ENCODE assay signal across 8 cellular contexts in genomic region chr19:16285769-16286564, GRCh38. TPM values are rescaled to one million over a fixed set of nuclear protein-coding genes. Genes with fewer than 3 reads are reported as not detected.
DNase-seq lines count a peak whose midpoint lies in the region; ATAC-seq and TF ChIP-seq lines count a peak whose summit lies in the region.

No MANE protein-coding gene starts in this region.

- H3K79me2 ChIP-seq in H9 (ENCODE audit: insufficient read depth, low read length) = no peaks in the 10 kb centered on the region

- no peak overlapping the region for H2AK5ac ChIP-seq in H9 (ENCODE audit: insufficient read length, low read length)

- no peak for DNase-seq in H9
- peak; percentile 23 for DNase-seq in RPMI8226
- peak; percentile 68 for DNase-seq in globus pallidus (ENCODE audit: low spot score)
- DNase-seq in putamen (ENCODE audit: low spot score) = peak; percentile 59
- no peak for DNase-seq in stimulated activated CD4-positive, alpha-beta T cell treated with anti-CD3 and anti-CD28 coated beads, Interleukin-2, amount 100 ng/mL, for 24 hours
- no peak for DNase-seq in SKM-1 treated with dmso at 0.1 percent for 144 hours (lab: John Stamatoyannopoulos, UW; ENCODE audit: unreplicated experiment)
- DNase-seq in WERI-Rb-1 = no peak

- no peak overlapping the region for H3K4ac ChIP-seq in H9 (ENCODE audit: low read depth, low read length)

- H3K27me3 ChIP-seq in H9 (ENCODE audit: insufficient read depth, low read length) (no peaks in the 10 kb centered on the region), WERI-Rb-1 (ENCODE audit: insufficient read depth, low read depth, severe bottlenecking) (no peaks in the 10 kb centered on the region)

- no peak overlapping the region; a peak in 1 of 7 replicates for H3K27ac Mint-ChIP-seq in H9

- H3K4me1 Mint-ChIP-seq in H9 = peaks cover 3 to 24% of the 10 kb centered on the region in 2 experiments

- H4K5ac ChIP-seq in H9 (ENCODE audit: insufficient read length, low read depth, low read length) = no peak overlapping the region

- no peaks in the 10 kb centered on the region for H3K4me1 ChIP-seq in H9 (ENCODE audit: insufficient read depth, low read length)

- no peak overlapping the region for H3K4me3 ChIP-seq in WERI-Rb-1 (ENCODE audit: low read depth, low read length)

- no peak overlapping the region for H2AFZ ChIP-seq in H9 (ENCODE audit: low read length)

- no peak overlapping the region; the same call in 1 of the 2 replicates for H3K14ac ChIP-seq in H9 (ENCODE audit: insufficient read depth, low read length)

- no peaks in the 10 kb centered on the region for H3K9me3 ChIP-seq in H9 (ENCODE audit: control insufficient read depth, low read depth, low read length)
- no peaks in the 10 kb centered on the region for H3K9me3 ChIP-seq in WERI-Rb-1 (ENCODE audit: severe bottlenecking)

- TF ChIP-seq CTCF in H9 (conservative IDR thresholded peaks at IDR 0.05) = no peak
- TF ChIP-seq CTCF in WERI-Rb-1 (IDR thresholded peaks at IDR 0.05; ENCODE audit: low read depth, low read length) = no peak

- no peak overlapping the region for H3K56ac ChIP-seq in H9 (ENCODE audit: insufficient read length, low read depth, low read length)

- no peak overlapping the region for H3T11ph ChIP-seq in H9 (ENCODE audit: low read length)

- no CpG with 5 or more reads among the region's 24 CpGs for WGBS in H9 (ENCODE audit: extremely low coverage, insufficient read length, low lambda C conversion rate)

- H3K36me3 Mint-ChIP-seq in H9 (ENCODE audit: insufficient read depth in 1 of 3, low read depth in 3 of 3) = no peaks in the 10 kb centered on the region

- H3K4me2 ChIP-seq in H9 (ENCODE audit: insufficient read depth, insufficient read length, low read length) = peak overlapping the region; percentile 28

- no peak overlapping the region for H3K4me3 Mint-ChIP-seq in H9

- no peaks in the 10 kb centered on the region; a peak in 2 of 5 replicates for H3K9me3 Mint-ChIP-seq in H9

- no peak overlapping the region for H4K8ac ChIP-seq in H9 (replicated peaks; ENCODE audit: insufficient read length, low read depth, low read length)

- H3K18ac ChIP-seq in H9 (ENCODE audit: insufficient read length, low read depth, low read length) = no peak overlapping the region

- H3K23ac ChIP-seq in H9 (ENCODE audit: insufficient read length, low read depth, low read length) = no peak overlapping the region

- ATAC-seq in activated CD4-positive, CD25-positive, alpha-beta regulatory T cell treated with anti-CD3 and anti-CD28 coated beads, Interleukin-2, amount 50 U/mL, for 24 hours = no peak

- no peak overlapping the region for H2BK12ac ChIP-seq in H9 (ENCODE audit: insufficient read length, low read depth, low read length)

- no peak overlapping the region for H2BK120ac ChIP-seq in H9 (ENCODE audit: low read depth, low read length, poor library complexity, severe bottlenecking)

- no peak overlapping the region; the same call in 1 of the 2 replicates for H2BK15ac ChIP-seq in H9 (ENCODE audit: low read depth, low read length)

- no peaks in the 10 kb centered on the region for H3K79me1 ChIP-seq in H9 (ENCODE audit: insufficient read depth, low read depth, low read length, poor library complexity, severe bottlenecking)

- H3K9ac ChIP-seq in H9 (ENCODE audit: extremely low read depth, insufficient read length, low read length) = no peak overlapping the region

- H3K27ac ChIP-seq in H9 (ENCODE audit: insufficient read length, low read depth, low read length) = no peak overlapping the region
- no peak overlapping the region for H3K27ac ChIP-seq in WERI-Rb-1

- no peak overlapping the region for H4K91ac ChIP-seq in H9 (ENCODE audit: insufficient read length, low read depth, low read length)

- H3K23me2 ChIP-seq in H9 (ENCODE audit: insufficient read length, low read depth, low read length, poor library complexity, severe bottlenecking) = no peaks in the 10 kb centered on the region

- H4K20me1 ChIP-seq in H9 (ENCODE audit: control insufficient read depth, insufficient read depth, insufficient read length) = no peaks in the 10 kb centered on the region

- no peaks in the 10 kb centered on the region for H3K36me3 ChIP-seq in WERI-Rb-1

- no peak overlapping the region for H2BK20ac ChIP-seq in H9 (ENCODE audit: low read depth, low read length, poor library complexity, severe bottlenecking)

- H2BK5ac ChIP-seq in H9 (ENCODE audit: insufficient read length, low read length) = no peak overlapping the region

- H3K27me3 Mint-ChIP-seq in H9 (ENCODE audit: low read depth) = peaks cover 6% of the 10 kb centered on the region

RNA-seq across cellular contexts. Expression of gene KLF2, which starts 38.7 kb away (rescaled TPM):
- total RNA-seq in H9 (2021) = 0.24 and 0.33 TPM in 2 replicates

Comparison
In these comparisons a context has a peak if more than half of its experiments do, and no peak if none do; other contexts are left out.
1. DNase-seq: peak in RPMI8226 (single experiment), globus pallidus (single experiment) and putamen (single experiment); none in H9 (single experiment), stimulated activated CD4-positive, alpha-beta T cell treated with anti-CD3 and anti-CD28 coated beads, Interleukin-2, amount 100 ng/mL, for 24 hours (0 of 2), SKM-1 treated with dmso at 0.1 percent for 144 hours (single experiment) and WERI-Rb-1 (single experiment).